Comparison of ENCODE assay signal across 1 cellular context in genomic region chr1:155897746-155898145, GRCh38.
TF ChIP-seq lines count a peak whose summit lies in the region.

No MANE protein-coding gene starts in this region.

TF ChIP-seq in SK-N-SH, 30 proteins besides CTCF, POLR2A, EP300 and RAD21:
- TF ChIP-seq TCF12 (IDR thresholded peaks at IDR 0.05) (peak; percentile 21; the same call in 1 of the 2 replicates), YY1 (IDR thresholded peaks at IDR 0.05; ENCODE audit: low read depth) (no peak)
